ENCODE assay signal across 18 cellular contexts in genomic region chr7:28990200-28990960, GRCh38. TPM values are rescaled to one million over a fixed set of nuclear protein-coding genes. Genes with fewer than 3 reads are reported as not detected.
DNase-seq lines count a peak whose midpoint lies in the region; ATAC-seq, FAIRE-seq and TF ChIP-seq lines count a peak whose summit lies in the region.
"Had no signal": no experiment of that assay in that cellular context is flagged by ENCODE, and none has a peak within 500 bp of the region (broad histone marks: within the 10 kb centered on the region; RNA-seq: fewer than 3 reads in every experiment).

No MANE protein-coding gene starts in this region.

- H3K36me3 Mint-ChIP-seq in astrocyte (ENCODE audit: low read depth, unreplicated experiment) = peaks cover 3% of the 10 kb centered on the region
- H3K36me3 Mint-ChIP-seq: immature natural killer cell had no signal

- H3K4me1 ChIP-seq in astrocyte (ENCODE audit: insufficient read depth, low read length) (peaks cover 7% of the 10 kb centered on the region), right atrium auricular region (peaks cover 0 to 32% of the 10 kb centered on the region in 2 donors), skeletal muscle tissue (ENCODE audit: control insufficient read depth in 3 of 3, insufficient read depth in 3 of 3, low read length in 3 of 3) (peaks cover 24 to 31% (median 29%) of the 10 kb centered on the region in 3 donors)
- H3K4me1 ChIP-seq: parathyroid adenoma had no signal

- H3K9me3 ChIP-seq in astrocyte (ENCODE audit: insufficient read depth, low read depth, low read length) (no peaks in the 10 kb centered on the region), right atrium auricular region (no peaks in the 10 kb centered on the region), skeletal muscle tissue (ENCODE audit: control insufficient read depth in 3 of 3, low read length in 3 of 3) (no peaks in the 10 kb centered on the region)

- H3K4me1 Mint-ChIP-seq in astrocyte (ENCODE audit: low read depth, unreplicated experiment) = peaks cover 16% of the 10 kb centered on the region
- H3K4me1 Mint-ChIP-seq: immature natural killer cell had no signal

- no peak for FAIRE-seq in astrocyte (lab: Jason Lieb, UNC)
- FAIRE-seq: frontal cortex had no signal

- H3K9me3 Mint-ChIP-seq in astrocyte (ENCODE audit: unreplicated experiment) = peaks cover 7% of the 10 kb centered on the region
- H3K9me3 Mint-ChIP-seq: activated CD8-positive, alpha-beta T cell treated with anti-CD3 and anti-CD28 coated beads for 36 hours; immature natural killer cell had no signal

- DNase-seq in GM03348 (ENCODE audit: low spot score) (peak; percentile 51), astrocyte (ENCODE audit: low read depth) (peak; percentile 54), right atrium auricular region (ENCODE audit: low spot score) (no peak)
- DNase-seq: activated CD8-positive, alpha-beta T cell treated with anti-CD3 and anti-CD28 coated beads for 36 hours; activated gamma-delta T cell; effector CD4-positive, alpha-beta T cell; immature natural killer cell; MM.1S; NCI-H2107; stimulated activated CD4-positive, alpha-beta T cell treated with anti-CD3 and anti-CD28 coated beads, Interleukin-15, amount 100 ng/mL, for 24 hours had no signal

- H3K9ac ChIP-seq in astrocyte (ENCODE audit: low read length) (no peak overlapping the region), skeletal muscle tissue (ENCODE audit: low read depth in 1 of 3, low read length in 3 of 3) (no peak overlapping the region)
- H3K9ac ChIP-seq: parathyroid adenoma had no signal

- no peaks in the 10 kb centered on the region for H3K27me3 ChIP-seq in astrocyte (ENCODE audit: insufficient read depth, low read length)
- H3K27me3 ChIP-seq in right atrium auricular region = no peaks in the 10 kb centered on the region
- H3K27me3 ChIP-seq in skeletal muscle tissue (ENCODE audit: control insufficient read depth in 3 of 3, insufficient read depth in 3 of 3, low read length in 3 of 3) = no peaks in the 10 kb centered on the region
- H3K27me3 ChIP-seq: SJCRH30 had no signal

- no peaks in the 10 kb centered on the region for H4K20me1 ChIP-seq in astrocyte (ENCODE audit: insufficient read depth, low read length)

- H2AFZ ChIP-seq in astrocyte (ENCODE audit: low read depth, low read length) = no peak overlapping the region
- H2AFZ ChIP-seq: parathyroid adenoma had no signal

- H3K4me3 ChIP-seq in astrocyte (ENCODE audit: insufficient read depth, low read depth, low read length) (no peak overlapping the region), right atrium auricular region (no peak overlapping the region), skeletal muscle tissue (ENCODE audit: low read length in 3 of 3) (no peak overlapping the region)
- H3K4me3 ChIP-seq: SJCRH30 had no signal

- H3K27ac ChIP-seq in astrocyte (ENCODE audit: low read depth, low read length) = no peak overlapping the region
- peak overlapping the region; percentile 23 to 44 for H3K27ac ChIP-seq in right atrium auricular region
- H3K27ac ChIP-seq in skeletal muscle tissue (ENCODE audit: low read depth, low read length) = peak overlapping the region; percentile 18
- H3K27ac ChIP-seq: C4-2B, parathyroid adenoma, SJCRH30 had no signal

- no peaks in the 10 kb centered on the region for H3K79me2 ChIP-seq in astrocyte (ENCODE audit: insufficient read depth, low read length)
- H3K79me2 ChIP-seq: parathyroid adenoma had no signal

- H3K27me3 Mint-ChIP-seq in astrocyte (ENCODE audit: low read depth, unreplicated experiment) = no peaks in the 10 kb centered on the region

- no peaks in the 10 kb centered on the region for H3K36me3 ChIP-seq in astrocyte (ENCODE audit: insufficient read depth, low read length)
- H3K36me3 ChIP-seq in right atrium auricular region = no peaks in the 10 kb centered on the region
- H3K36me3 ChIP-seq in skeletal muscle tissue (ENCODE audit: control insufficient read depth in 3 of 3, insufficient read depth in 3 of 3, low read length in 3 of 3) = no peaks in the 10 kb centered on the region
- H3K36me3 ChIP-seq: SJCRH30 had no signal

- no peak overlapping the region for H3K4me2 ChIP-seq in astrocyte (ENCODE audit: low read length)

- H3K4me3 Mint-ChIP-seq in astrocyte (ENCODE audit: unreplicated experiment) = no peak overlapping the region
- H3K4me3 Mint-ChIP-seq: activated CD8-positive, alpha-beta T cell treated with anti-CD3 and anti-CD28 coated beads for 36 hours; immature natural killer cell had no signal

- TF ChIP-seq CTCF in astrocyte (IDR thresholded peaks at IDR 0.05; ENCODE audit: insufficient read depth, low read depth, low read length) (no peak), right atrium auricular region (IDR thresholded peaks at IDR 0.05) (no peak)

- no peak for ATAC-seq in GM18517 (IDR thresholded peaks at IDR 0.05; ENCODE audit: unreplicated experiment)
- no peak for ATAC-seq in GM21526 (IDR thresholded peaks at IDR 0.05; ENCODE audit: low FRiP score, unreplicated experiment)
- ATAC-seq in GM19463 (IDR thresholded peaks at IDR 0.05; ENCODE audit: unreplicated experiment) = no peak
- ATAC-seq: activated CD8-positive, alpha-beta T cell treated with anti-CD3 and anti-CD28 coated beads for 36 hours had no signal

- H3K27ac Mint-ChIP-seq in astrocyte (ENCODE audit: unreplicated experiment) = peak overlapping the region; percentile 41
- H3K27ac Mint-ChIP-seq: activated CD8-positive, alpha-beta T cell treated with anti-CD3 and anti-CD28 coated beads for 36 hours; immature natural killer cell had no signal

RNA-seq across cellular contexts. Expression of gene TRIL, which starts 32.2 kb away (rescaled TPM):
- 0.45 and 0.72 TPM in 2 replicates for total RNA-seq in astrocyte
- total RNA-seq in right atrium auricular region = 1 to 10 TPM in 1 of 2 donors, under 1 TPM in 1; 0.83 to 4.4 TPM
- 15.1 TPM for total RNA-seq in skeletal muscle tissue
- total RNA-seq: activated CD8-positive, alpha-beta T cell treated with anti-CD3 and anti-CD28 coated beads for 36 hours had no signal
